In the genomic region with DNA sequence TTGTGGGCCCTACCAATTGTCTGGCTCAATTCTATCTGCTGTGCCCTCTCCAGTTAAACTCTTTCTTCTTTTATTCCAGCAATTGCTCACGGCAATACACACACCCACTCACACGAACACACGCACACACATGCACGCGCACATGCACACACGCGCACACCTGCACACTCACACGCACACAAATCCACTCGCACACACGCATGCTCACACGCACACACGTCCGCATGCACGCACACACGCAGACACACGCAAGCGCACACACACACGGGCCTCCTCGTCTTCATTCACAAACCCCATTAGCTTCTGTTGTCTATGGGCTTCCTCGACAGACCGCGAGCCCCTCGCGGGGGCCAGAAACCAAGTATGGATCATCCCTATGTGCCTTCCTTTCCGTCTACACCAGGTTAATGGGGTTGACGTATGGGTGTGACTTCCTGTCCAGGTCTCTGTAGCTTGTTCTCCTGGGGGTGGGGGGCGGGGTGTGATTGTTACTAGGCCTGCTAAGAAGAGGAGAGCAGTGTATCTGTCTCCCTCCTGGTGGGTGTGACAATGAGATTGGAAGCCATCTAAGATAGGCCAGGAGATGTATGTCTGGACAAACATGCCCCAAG, we compare ENCODE assay signal across 1 cellular context.
A peak's percentile ranks its signal among the peaks of the same experiment; 100 is the strongest.
TF ChIP-seq lines count a peak whose summit lies in the region.

No MANE protein-coding gene starts in this region.

TF ChIP-seq in K562, 482 proteins besides CTCF, POLR2A, EP300 and RAD21 (continues in another document):
- no peak for TF ChIP-seq GTF2F1 (IDR thresholded peaks at IDR 0.05; ENCODE audit: low read depth, low read length)
- TF ChIP-seq, protein P1, sequence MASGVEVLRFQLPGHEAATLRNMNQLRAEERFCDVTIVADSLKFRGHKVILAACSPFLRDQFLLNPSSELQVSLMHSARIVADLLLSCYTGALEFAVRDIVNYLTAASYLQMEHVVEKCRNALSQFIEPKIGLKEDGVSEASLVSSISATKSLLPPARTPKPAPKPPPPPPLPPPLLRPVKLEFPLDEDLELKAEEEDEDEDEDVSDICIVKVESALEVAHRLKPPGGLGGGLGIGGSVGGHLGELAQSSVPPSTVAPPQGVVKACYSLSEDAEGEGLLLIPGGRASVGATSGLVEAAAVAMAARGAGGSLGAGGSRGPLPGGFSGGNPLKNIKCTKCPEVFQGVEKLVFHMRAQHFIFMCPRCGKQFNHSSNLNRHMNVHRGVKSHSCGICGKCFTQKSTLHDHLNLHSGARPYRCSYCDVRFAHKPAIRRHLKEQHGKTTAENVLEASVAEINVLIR (CRISPR knock-in tag; IDR thresholded peaks at IDR 0.05) = no peak
- no peak for TF ChIP-seq TCF7L2 (IDR thresholded peaks at IDR 0.05; ENCODE audit: low read depth, low read length)
- TF ChIP-seq ZNF780A (CRISPR knock-in tag; IDR thresholded peaks at IDR 0.05) = no peak
- no peak for TF ChIP-seq ETS2 (tag; IDR thresholded peaks at IDR 0.05; ENCODE audit: borderline replicate concordance, poor library complexity, severe bottlenecking)
- TF ChIP-seq DNMT1 (IDR thresholded peaks at IDR 0.05) = no peak
- peak; percentile 39 for TF ChIP-seq L3MBTL2 (IDR thresholded peaks at IDR 0.05)
- TF ChIP-seq, protein P2, sequence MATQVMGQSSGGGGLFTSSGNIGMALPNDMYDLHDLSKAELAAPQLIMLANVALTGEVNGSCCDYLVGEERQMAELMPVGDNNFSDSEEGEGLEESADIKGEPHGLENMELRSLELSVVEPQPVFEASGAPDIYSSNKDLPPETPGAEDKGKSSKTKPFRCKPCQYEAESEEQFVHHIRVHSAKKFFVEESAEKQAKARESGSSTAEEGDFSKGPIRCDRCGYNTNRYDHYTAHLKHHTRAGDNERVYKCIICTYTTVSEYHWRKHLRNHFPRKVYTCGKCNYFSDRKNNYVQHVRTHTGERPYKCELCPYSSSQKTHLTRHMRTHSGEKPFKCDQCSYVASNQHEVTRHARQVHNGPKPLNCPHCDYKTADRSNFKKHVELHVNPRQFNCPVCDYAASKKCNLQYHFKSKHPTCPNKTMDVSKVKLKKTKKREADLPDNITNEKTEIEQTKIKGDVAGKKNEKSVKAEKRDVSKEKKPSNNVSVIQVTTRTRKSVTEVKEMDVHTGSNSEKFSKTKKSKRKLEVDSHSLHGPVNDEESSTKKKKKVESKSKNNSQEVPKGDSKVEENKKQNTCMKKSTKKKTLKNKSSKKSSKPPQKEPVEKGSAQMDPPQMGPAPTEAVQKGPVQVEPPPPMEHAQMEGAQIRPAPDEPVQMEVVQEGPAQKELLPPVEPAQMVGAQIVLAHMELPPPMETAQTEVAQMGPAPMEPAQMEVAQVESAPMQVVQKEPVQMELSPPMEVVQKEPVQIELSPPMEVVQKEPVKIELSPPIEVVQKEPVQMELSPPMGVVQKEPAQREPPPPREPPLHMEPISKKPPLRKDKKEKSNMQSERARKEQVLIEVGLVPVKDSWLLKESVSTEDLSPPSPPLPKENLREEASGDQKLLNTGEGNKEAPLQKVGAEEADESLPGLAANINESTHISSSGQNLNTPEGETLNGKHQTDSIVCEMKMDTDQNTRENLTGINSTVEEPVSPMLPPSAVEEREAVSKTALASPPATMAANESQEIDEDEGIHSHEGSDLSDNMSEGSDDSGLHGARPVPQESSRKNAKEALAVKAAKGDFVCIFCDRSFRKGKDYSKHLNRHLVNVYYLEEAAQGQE (CRISPR knock-in tag; IDR thresholded peaks at IDR 0.05; ENCODE audit: low read depth) = no peak
- no peak for TF ChIP-seq STAT5A (IDR thresholded peaks at IDR 0.05; ENCODE audit: borderline replicate concordance, low read length)
- no peak for TF ChIP-seq TAF15 (IDR thresholded peaks at IDR 0.05; ENCODE audit: low read depth, low read length)
- TF ChIP-seq SETDB1 (IDR thresholded peaks at IDR 0.05; ENCODE audit: low read length) = no peak
- TF ChIP-seq FIP1L1 (IDR thresholded peaks at IDR 0.05; ENCODE audit: low read depth, low read length, poor library complexity, severe bottlenecking) = no peak
- no peak for TF ChIP-seq ESRRA (IDR thresholded peaks at IDR 0.05; ENCODE audit: borderline replicate concordance, low read depth)
- no peak for TF ChIP-seq KLF1 (tag; IDR thresholded peaks at IDR 0.05)
- TF ChIP-seq, protein P3, sequence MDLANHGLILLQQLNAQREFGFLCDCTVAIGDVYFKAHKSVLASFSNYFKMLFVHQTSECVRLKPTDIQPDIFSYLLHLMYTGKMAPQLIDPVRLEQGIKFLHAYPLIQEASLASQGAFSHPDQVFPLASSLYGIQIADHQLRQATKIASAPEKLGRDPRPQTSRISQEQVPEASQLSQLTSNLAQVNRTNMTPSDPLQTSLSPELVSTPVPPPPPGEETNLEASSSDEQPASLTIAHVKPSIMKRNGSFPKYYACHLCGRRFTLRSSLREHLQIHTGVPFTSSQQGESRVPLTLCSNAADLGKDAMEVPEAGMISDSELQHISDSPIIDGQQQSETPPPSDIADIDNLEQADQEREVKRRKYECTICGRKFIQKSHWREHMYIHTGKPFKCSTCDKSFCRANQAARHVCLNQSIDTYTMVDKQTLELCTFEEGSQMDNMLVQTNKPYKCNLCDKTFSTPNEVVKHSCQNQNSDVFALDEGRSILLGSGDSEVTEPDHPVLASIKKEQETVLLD (IDR thresholded peaks at IDR 0.05) = no peak
- no peak; a peak in 1 of 4 replicates for TF ChIP-seq SIN3A (IDR thresholded peaks at IDR 0.05; ENCODE audit: borderline replicate concordance in 2 of 2, control insufficient read depth in 1 of 2, low read depth in 2 of 2, low read length in 2 of 2)
- no peak for TF ChIP-seq SMARCE1 (IDR thresholded peaks at IDR 0.05)
- TF ChIP-seq ZFPM2 (CRISPR knock-in tag; IDR thresholded peaks at IDR 0.05) = no peak
- TF ChIP-seq PCBP2 (IDR thresholded peaks at IDR 0.05; ENCODE audit: low read depth, low read length, poor library complexity, severe bottlenecking) = no peak
- no peak for TF ChIP-seq U2AF2 (optimal IDR thresholded peaks at IDR 0.05; ENCODE audit: low read depth, low read length)
- TF ChIP-seq HDAC8 (tag; IDR thresholded peaks at IDR 0.05) = no peak
- no peak for TF ChIP-seq MED1 (CRISPR knock-in tag; IDR thresholded peaks at IDR 0.05; ENCODE audit: borderline replicate concordance)
- TF ChIP-seq, protein P4, sequence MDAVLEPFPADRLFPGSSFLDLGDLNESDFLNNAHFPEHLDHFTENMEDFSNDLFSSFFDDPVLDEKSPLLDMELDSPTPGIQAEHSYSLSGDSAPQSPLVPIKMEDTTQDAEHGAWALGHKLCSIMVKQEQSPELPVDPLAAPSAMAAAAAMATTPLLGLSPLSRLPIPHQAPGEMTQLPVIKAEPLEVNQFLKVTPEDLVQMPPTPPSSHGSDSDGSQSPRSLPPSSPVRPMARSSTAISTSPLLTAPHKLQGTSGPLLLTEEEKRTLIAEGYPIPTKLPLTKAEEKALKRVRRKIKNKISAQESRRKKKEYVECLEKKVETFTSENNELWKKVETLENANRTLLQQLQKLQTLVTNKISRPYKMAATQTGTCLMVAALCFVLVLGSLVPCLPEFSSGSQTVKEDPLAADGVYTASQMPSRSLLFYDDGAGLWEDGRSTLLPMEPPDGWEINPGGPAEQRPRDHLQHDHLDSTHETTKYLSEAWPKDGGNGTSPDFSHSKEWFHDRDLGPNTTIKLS (IDR thresholded peaks at IDR 0.05; ENCODE audit: borderline replicate concordance, low read depth) = no peak; the same call in 1 of the 2 replicates
- TF ChIP-seq, protein P5, sequence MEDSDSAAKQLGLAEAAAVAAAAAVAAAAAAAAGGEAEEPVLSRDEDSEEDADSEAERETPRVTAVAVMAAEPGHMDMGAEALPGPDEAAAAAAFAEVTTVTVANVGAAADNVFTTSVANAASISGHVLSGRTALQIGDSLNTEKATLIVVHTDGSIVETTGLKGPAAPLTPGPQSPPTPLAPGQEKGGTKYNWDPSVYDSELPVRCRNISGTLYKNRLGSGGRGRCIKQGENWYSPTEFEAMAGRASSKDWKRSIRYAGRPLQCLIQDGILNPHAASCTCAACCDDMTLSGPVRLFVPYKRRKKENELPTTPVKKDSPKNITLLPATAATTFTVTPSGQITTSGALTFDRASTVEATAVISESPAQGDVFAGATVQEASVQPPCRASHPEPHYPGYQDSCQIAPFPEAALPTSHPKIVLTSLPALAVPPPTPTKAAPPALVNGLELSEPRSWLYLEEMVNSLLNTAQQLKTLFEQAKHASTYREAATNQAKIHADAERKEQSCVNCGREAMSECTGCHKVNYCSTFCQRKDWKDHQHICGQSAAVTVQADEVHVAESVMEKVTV (CRISPR knock-in tag; IDR thresholded peaks at IDR 0.05) = no peak
- TF ChIP-seq, protein P6, sequence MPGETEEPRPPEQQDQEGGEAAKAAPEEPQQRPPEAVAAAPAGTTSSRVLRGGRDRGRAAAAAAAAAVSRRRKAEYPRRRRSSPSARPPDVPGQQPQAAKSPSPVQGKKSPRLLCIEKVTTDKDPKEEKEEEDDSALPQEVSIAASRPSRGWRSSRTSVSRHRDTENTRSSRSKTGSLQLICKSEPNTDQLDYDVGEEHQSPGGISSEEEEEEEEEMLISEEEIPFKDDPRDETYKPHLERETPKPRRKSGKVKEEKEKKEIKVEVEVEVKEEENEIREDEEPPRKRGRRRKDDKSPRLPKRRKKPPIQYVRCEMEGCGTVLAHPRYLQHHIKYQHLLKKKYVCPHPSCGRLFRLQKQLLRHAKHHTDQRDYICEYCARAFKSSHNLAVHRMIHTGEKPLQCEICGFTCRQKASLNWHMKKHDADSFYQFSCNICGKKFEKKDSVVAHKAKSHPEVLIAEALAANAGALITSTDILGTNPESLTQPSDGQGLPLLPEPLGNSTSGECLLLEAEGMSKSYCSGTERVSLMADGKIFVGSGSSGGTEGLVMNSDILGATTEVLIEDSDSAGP (CRISPR knock-in tag; IDR thresholded peaks at IDR 0.05) = no peak
- peak; percentile 8; the same call in 1 of the 2 replicates for TF ChIP-seq ZBTB17 (CRISPR knock-in tag; IDR thresholded peaks at IDR 0.05)
- TF ChIP-seq NEUROD1 (IDR thresholded peaks at IDR 0.05; ENCODE audit: borderline replicate concordance, low read depth, low read length, partially characterized antibody) = no peak
- TF ChIP-seq, protein P7, sequence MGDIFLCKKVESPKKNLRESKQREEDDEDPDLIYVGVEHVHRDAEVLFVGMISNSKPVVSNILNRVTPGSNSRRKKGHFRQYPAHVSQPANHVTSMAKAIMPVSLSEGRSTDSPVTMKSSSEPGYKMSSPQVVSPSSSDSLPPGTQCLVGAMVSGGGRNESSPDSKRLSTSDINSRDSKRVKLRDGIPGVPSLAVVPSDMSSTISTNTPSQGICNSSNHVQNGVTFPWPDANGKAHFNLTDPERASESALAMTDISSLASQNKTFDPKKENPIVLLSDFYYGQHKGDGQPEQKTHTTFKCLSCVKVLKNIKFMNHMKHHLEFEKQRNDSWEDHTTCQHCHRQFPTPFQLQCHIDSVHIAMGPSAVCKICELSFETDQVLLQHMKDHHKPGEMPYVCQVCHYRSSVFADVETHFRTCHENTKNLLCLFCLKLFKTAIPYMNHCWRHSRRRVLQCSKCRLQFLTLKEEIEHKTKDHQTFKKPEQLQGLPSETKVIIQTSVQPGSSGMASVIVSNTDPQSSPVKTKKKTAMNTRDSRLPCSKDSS (IDR thresholded peaks at IDR 0.05; ENCODE audit: low read depth, partially characterized antibody) = no peak
- TF ChIP-seq FOXA3 (CRISPR knock-in tag; conservative IDR thresholded peaks at IDR 0.05 in 1 of 2, IDR thresholded peaks at IDR 0.05 in 1 of 2) = peak in 1 of 2 experiments; percentile 14; a peak in 1 of 4 replicates
- no peak for TF ChIP-seq SIRT6 (IDR thresholded peaks at IDR 0.05; ENCODE audit: low read depth, low read length)
- no peak for TF ChIP-seq CCAR2 (IDR thresholded peaks at IDR 0.05; ENCODE audit: low read depth, low read length)
- TF ChIP-seq ZNF23 (CRISPR knock-in tag; IDR thresholded peaks at IDR 0.05) = no peak
- TF ChIP-seq, protein P8, sequence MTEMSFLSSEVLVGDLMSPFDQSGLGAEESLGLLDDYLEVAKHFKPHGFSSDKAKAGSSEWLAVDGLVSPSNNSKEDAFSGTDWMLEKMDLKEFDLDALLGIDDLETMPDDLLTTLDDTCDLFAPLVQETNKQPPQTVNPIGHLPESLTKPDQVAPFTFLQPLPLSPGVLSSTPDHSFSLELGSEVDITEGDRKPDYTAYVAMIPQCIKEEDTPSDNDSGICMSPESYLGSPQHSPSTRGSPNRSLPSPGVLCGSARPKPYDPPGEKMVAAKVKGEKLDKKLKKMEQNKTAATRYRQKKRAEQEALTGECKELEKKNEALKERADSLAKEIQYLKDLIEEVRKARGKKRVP (CRISPR knock-in tag; IDR thresholded peaks at IDR 0.05) = peak; percentile 15; the same call in 1 of the 2 replicates
- no peak for TF ChIP-seq ELF2 (CRISPR knock-in tag; IDR thresholded peaks at IDR 0.05)
- peak; percentile 31; the same call in 1 of the 2 replicates for TF ChIP-seq CBFA2T2 (conservative IDR thresholded peaks at IDR 0.05)
- no peak for TF ChIP-seq BRD4 (IDR thresholded peaks at IDR 0.05)
- no peak for TF ChIP-seq ZNF274 (IDR thresholded peaks at IDR 0.05; ENCODE audit: borderline replicate concordance, low read depth, low read length)
- no peak for TF ChIP-seq NFIX (CRISPR knock-in tag; IDR thresholded peaks at IDR 0.05; ENCODE audit: low read depth)
- TF ChIP-seq MTF1 (CRISPR knock-in tag; IDR thresholded peaks at IDR 0.05; ENCODE audit: borderline replicate concordance) = no peak
- TF ChIP-seq ZNF830 (CRISPR knock-in tag; IDR thresholded peaks at IDR 0.05) = no peak
- TF ChIP-seq NBN (IDR thresholded peaks at IDR 0.05; ENCODE audit: low read depth) = no peak
- TF ChIP-seq, protein P9, sequence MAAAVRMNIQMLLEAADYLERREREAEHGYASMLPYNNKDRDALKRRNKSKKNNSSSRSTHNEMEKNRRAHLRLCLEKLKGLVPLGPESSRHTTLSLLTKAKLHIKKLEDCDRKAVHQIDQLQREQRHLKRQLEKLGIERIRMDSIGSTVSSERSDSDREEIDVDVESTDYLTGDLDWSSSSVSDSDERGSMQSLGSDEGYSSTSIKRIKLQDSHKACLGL (CRISPR knock-in tag; IDR thresholded peaks at IDR 0.05; ENCODE audit: borderline replicate concordance, poor library complexity, severe bottlenecking) = no peak
- TF ChIP-seq MTA1 (IDR thresholded peaks at IDR 0.05; ENCODE audit: borderline replicate concordance) = no peak; the same call in 1 of the 2 replicates
- TF ChIP-seq, protein P10, sequence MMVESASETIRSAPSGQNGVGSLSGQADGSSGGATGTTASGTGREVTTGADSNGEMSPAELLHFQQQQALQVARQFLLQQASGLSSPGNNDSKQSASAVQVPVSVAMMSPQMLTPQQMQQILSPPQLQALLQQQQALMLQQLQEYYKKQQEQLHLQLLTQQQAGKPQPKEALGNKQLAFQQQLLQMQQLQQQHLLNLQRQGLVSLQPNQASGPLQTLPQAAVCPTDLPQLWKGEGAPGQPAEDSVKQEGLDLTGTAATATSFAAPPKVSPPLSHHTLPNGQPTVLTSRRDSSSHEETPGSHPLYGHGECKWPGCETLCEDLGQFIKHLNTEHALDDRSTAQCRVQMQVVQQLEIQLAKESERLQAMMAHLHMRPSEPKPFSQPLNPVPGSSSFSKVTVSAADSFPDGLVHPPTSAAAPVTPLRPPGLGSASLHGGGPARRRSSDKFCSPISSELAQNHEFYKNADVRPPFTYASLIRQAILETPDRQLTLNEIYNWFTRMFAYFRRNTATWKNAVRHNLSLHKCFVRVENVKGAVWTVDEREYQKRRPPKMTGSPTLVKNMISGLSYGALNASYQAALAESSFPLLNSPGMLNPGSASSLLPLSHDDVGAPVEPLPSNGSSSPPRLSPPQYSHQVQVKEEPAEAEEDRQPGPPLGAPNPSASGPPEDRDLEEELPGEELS (CRISPR knock-in tag; IDR thresholded peaks at IDR 0.05; ENCODE audit: borderline replicate concordance) = no peak
- no peak for TF ChIP-seq SMC3 (conservative IDR thresholded peaks at IDR 0.05; ENCODE audit: insufficient read depth, low read depth, low read length)
- TF ChIP-seq CBFA2T3 (IDR thresholded peaks at IDR 0.05) = peak; percentile 67
